ENCODE assay signal across 12 cellular contexts in genomic region chr19:3880471-3881271, GRCh38. TPM values are rescaled to one million over a fixed set of nuclear protein-coding genes. Genes with fewer than 3 reads are reported as not detected.
DNase-seq lines count a peak whose midpoint lies in the region; ATAC-seq and TF ChIP-seq lines count a peak whose summit lies in the region.
"Had no signal": no experiment of that assay in that cellular context is flagged by ENCODE, and none has a peak within 500 bp of the region (broad histone marks: within the 10 kb centered on the region; RNA-seq: fewer than 3 reads in every experiment).

A gene with protein sequence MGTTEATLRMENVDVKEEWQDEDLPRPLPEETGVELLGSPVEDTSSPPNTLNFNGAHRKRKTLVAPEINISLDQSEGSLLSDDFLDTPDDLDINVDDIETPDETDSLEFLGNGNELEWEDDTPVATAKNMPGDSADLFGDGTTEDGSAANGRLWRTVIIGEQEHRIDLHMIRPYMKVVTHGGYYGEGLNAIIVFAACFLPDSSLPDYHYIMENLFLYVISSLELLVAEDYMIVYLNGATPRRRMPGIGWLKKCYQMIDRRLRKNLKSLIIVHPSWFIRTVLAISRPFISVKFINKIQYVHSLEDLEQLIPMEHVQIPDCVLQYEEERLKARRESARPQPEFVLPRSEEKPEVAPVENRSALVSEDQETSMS (plus strand): TSS chr19:3880685. CDS start chr19:3885768, 5,083 bp downstream.

- no peak within 1 kb of the TSS for H3K27ac ChIP-seq in PC-9
- H3K27ac ChIP-seq: BLaER1 had no signal

- H3K9me2 ChIP-seq in PC-9 (ENCODE audit: insufficient read depth), result no peaks in the 10 kb centered on the region

- H3K4me1 ChIP-seq in PC-9 (replicated peaks; ENCODE audit: insufficient read depth), result no peaks in the 10 kb centered on the region

- H2AFZ ChIP-seq in PC-9, result no peak within 1 kb of the TSS

- no peaks in the 10 kb centered on the region for H3K79me2 ChIP-seq in PC-9 (ENCODE audit: low read depth)

- CTCF ChIA-PET in PC-9 (lab: Charles Lee), result interaction anchor here (0.5 to 0.7 kb wide), 2 partner anchors 32 to 147 kb away, joined by 3 to 8 read pairs; no protein-coding TSS in a partner anchor

- no peak within 1 kb of the TSS for H3K4me3 ChIP-seq in PC-9
- H3K4me3 ChIP-seq: BLaER1 had no signal

- no peaks in the 10 kb centered on the region for H3F3A ChIP-seq in PC-9 (ENCODE audit: insufficient read depth, low read depth)

- POLR2A ChIA-PET in PC-9 (lab: Charles Lee; ENCODE audit: unreplicated experiment), result no interaction called here

- no peaks in the 10 kb centered on the region for H3K36me3 ChIP-seq in PC-9 (ENCODE audit: low read depth)
- H3K36me3 ChIP-seq: BLaER1 had no signal

- TF ChIP-seq CTCF in PC-9 (conservative IDR thresholded peaks at IDR 0.05), result no peak

- H4K20me1 ChIP-seq in PC-9 (ENCODE audit: insufficient read depth), result no peaks in the 10 kb centered on the region
- H4K20me1 ChIP-seq: BLaER1 had no signal

- DNase-seq in COR-L47 (lab: John Stamatoyannopoulos, UW), result peak; percentile 84
- DNase-seq in NCI-H1436 treated with DMSO at 0.1 percent for 48 hours (lab: John Stamatoyannopoulos, UW), result peak; percentile 62
- DNase-seq in islet precursor cell, result peak; percentile 83
- no peak for DNase-seq in PC-9
- no peak for DNase-seq in activated T-cell treated with anti-CD3 and anti-CD28 coated beads for 4 hours
- no peak for DNase-seq in mesenteric fat pad (ENCODE audit: low spot score)
- DNase-seq: activated CD4-positive, alpha-beta T cell treated with anti-CD3 and anti-CD28 coated beads, Interleukin-2, amount 10 ng/mL, durations not matched to agents 24 days and 14 days had no signal

- H3K4me2 ChIP-seq in PC-9, result no peak within 1 kb of the TSS

- H3K9me3 ChIP-seq in PC-9 (ENCODE audit: insufficient read depth, low read depth), result no peaks in the 10 kb centered on the region
- H3K9me3 ChIP-seq: BLaER1 had no signal

- no TSS peak for BruUV-seq in PC-9 (replicated peaks; lab: Mats Ljungman, UMichigan)

- no peaks in the 10 kb centered on the region for H3K27me3 ChIP-seq in PC-9 (ENCODE audit: insufficient read depth, low read depth)

- ATAC-seq in SK-N-SH treated with all-trans-retinoic acid at 6 μM for 48 hours, result peak; percentile 57
- ATAC-seq in HG02798 (IDR thresholded peaks at IDR 0.05; ENCODE audit: poor library complexity, unreplicated experiment), result no peak

- intact Hi-C loops in PC-9 (cut with micrococcal nuclease; ENCODE audit: unreplicated experiment), result no loop called here

TF ChIP-seq in SK-N-SH treated with all-trans-retinoic acid at 6 μM for 48 hours, 23 proteins besides CTCF, POLR2A, EP300 and RAD21:
- TF ChIP-seq ISL1 (CRISPR knock-in tag; IDR thresholded peaks at IDR 0.05), result no peak
- TF ChIP-seq POU6F1 (CRISPR knock-in tag; IDR thresholded peaks at IDR 0.05; ENCODE audit: borderline replicate concordance, low read depth), result no peak
- no peak for TF ChIP-seq PATZ1 (CRISPR knock-in tag; IDR thresholded peaks at IDR 0.05; ENCODE audit: borderline replicate concordance)
- TF ChIP-seq CSDC2 (CRISPR knock-in tag; IDR thresholded peaks at IDR 0.05), result no peak
- TF ChIP-seq BACH2 (CRISPR knock-in tag; IDR thresholded peaks at IDR 0.05; ENCODE audit: borderline replicate concordance), result no peak
- TF ChIP-seq ARNTL (CRISPR knock-in tag; IDR thresholded peaks at IDR 0.05; ENCODE audit: borderline replicate concordance, low read depth), result no peak
- TF ChIP-seq, protein P1, sequence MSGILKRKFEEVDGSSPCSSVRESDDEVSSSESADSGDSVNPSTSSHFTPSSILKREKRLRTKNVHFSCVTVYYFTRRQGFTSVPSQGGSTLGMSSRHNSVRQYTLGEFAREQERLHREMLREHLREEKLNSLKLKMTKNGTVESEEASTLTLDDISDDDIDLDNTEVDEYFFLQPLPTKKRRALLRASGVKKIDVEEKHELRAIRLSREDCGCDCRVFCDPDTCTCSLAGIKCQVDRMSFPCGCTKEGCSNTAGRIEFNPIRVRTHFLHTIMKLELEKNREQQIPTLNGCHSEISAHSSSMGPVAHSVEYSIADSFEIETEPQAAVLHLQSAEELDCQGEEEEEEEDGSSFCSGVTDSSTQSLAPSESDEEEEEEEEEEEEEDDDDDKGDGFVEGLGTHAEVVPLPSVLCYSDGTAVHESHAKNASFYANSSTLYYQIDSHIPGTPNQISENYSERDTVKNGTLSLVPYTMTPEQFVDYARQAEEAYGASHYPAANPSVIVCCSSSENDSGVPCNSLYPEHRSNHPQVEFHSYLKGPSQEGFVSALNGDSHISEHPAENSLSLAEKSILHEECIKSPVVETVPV (CRISPR knock-in tag; IDR thresholded peaks at IDR 0.05), result no peak
- no peak for TF ChIP-seq SNAI2 (CRISPR knock-in tag; IDR thresholded peaks at IDR 0.05)
- TF ChIP-seq OSR1 (CRISPR knock-in tag; IDR thresholded peaks at IDR 0.05), result no peak
- TF ChIP-seq ZNF70 (CRISPR knock-in tag; IDR thresholded peaks at IDR 0.05), result no peak
- no peak for TF ChIP-seq PPARA (CRISPR knock-in tag; IDR thresholded peaks at IDR 0.05; ENCODE audit: borderline replicate concordance)
- no peak for TF ChIP-seq TCF4 (CRISPR knock-in tag; IDR thresholded peaks at IDR 0.05; ENCODE audit: borderline replicate concordance)
- no peak for TF ChIP-seq GLIS3 (CRISPR knock-in tag; IDR thresholded peaks at IDR 0.05)
- TF ChIP-seq ZC3H10 (CRISPR knock-in tag; IDR thresholded peaks at IDR 0.05), result no peak
- no peak for TF ChIP-seq ZFP30 (CRISPR knock-in tag; IDR thresholded peaks at IDR 0.05)
- no peak for TF ChIP-seq ZNF565 (CRISPR knock-in tag; conservative IDR thresholded peaks at IDR 0.05; ENCODE audit: low read depth)
- TF ChIP-seq ZNF8 (CRISPR knock-in tag; IDR thresholded peaks at IDR 0.05), result no peak
- TF ChIP-seq RARB (CRISPR knock-in tag; IDR thresholded peaks at IDR 0.05), result no peak
- TF ChIP-seq, protein P2, sequence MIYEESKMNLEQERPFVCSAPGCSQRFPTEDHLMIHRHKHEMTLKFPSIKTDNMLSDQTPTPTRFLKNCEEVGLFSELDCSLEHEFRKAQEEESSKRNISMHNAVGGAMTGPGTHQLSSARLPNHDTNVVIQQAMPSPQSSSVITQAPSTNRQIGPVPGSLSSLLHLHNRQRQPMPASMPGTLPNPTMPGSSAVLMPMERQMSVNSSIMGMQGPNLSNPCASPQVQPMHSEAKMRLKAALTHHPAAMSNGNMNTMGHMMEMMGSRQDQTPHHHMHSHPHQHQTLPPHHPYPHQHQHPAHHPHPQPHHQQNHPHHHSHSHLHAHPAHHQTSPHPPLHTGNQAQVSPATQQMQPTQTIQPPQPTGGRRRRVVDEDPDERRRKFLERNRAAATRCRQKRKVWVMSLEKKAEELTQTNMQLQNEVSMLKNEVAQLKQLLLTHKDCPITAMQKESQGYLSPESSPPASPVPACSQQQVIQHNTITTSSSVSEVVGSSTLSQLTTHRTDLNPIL (CRISPR knock-in tag; IDR thresholded peaks at IDR 0.05; ENCODE audit: low read depth), result no peak
- no peak for TF ChIP-seq ZFP3 (CRISPR knock-in tag; IDR thresholded peaks at IDR 0.05)

RNA-seq across cellular contexts. Expression of the gene that starts here (rescaled TPM):
- not detected in 2 replicates for total RNA-seq in PC-9 (2021)
- total RNA-seq in mesenteric fat pad, result not detected
- total RNA-seq: activated CD4-positive, alpha-beta T cell treated with anti-CD3 and anti-CD28 coated beads, Interleukin-2, amount 10 ng/mL, durations not matched to agents 24 days and 14 days; fibroblast of lung; HT-29 had no signal

Comparison
In these comparisons a context has a peak if more than half of its experiments do, and no peak if none do; other contexts are left out.
1. DNase-seq: peak in COR-L47 (single experiment), NCI-H1436 treated with DMSO at 0.1 percent for 48 hours (single experiment) and islet precursor cell (single experiment); none in PC-9 (0 of 2), activated T-cell treated with anti-CD3 and anti-CD28 coated beads for 4 hours (single experiment) and mesenteric fat pad (single experiment).